In genomic region chr2:157218911-157219310, GRCh38 we compare ENCODE assay signal across 26 cellular contexts.
"Had no signal": no experiment of that assay in that cellular context is flagged by ENCODE, and none has a peak within 500 bp of the region (broad histone marks: within the 10 kb centered on the region; RNA-seq: fewer than 3 reads in every experiment).

No MANE protein-coding gene starts in this region.

- H3K27me3 ChIP-seq: neutrophil, ovary, right lobe of liver, sigmoid colon, stomach, thyroid gland, tibial nerve, upper lobe of left lung, vagina had no signal

- H3K4me1 ChIP-seq: parathyroid adenoma, psoas muscle, right lobe of liver, sigmoid colon, stomach, thyroid gland, tibial nerve, upper lobe of left lung, vagina had no signal

- FAIRE-seq: small intestine, urothelium cell line had no signal

- H3K9me3 ChIP-seq: neutrophil, ovary, psoas muscle, right lobe of liver, sigmoid colon, stomach, thoracic aorta, thyroid gland, tibial nerve, upper lobe of left lung, vagina had no signal

- DNase-seq: nephron progenitor cell; nucleus accumbens; ovary; psoas muscle; right cardiac atrium; right lobe of liver; sigmoid colon; small intestine; stimulated activated CD4-positive, alpha-beta T cell treated with anti-CD3 and anti-CD28 coated beads, Interleukin-15, amount 100 ng/mL, for 24 hours; stimulated activated CD4-positive, alpha-beta T cell treated with anti-CD3 and anti-CD28 coated beads, Interleukin-2, amount 100 ng/mL, for 24 hours; stimulated activated CD4-positive, alpha-beta T cell treated with anti-CD3 and anti-CD28 coated beads, Interleukin-2, amount 100 ng/mL, for 48 hours; stimulated activated CD4-positive, alpha-beta T cell treated with anti-CD3 and anti-CD28 coated beads, Interleukin-4, amount 100 ng/mL, for 24 hours; stimulated activated naive B cell treated with anti-CD40 and anti-IgM and Interleukin-4, amounts not matched to agents 10 μg/mL and 1 μg/mL and 100 μg/mL, for 72 hours; stimulated activated naive CD4-positive, alpha-beta T cell treated with Interleukin-2 at 50 U/mL for 16 hours; stomach; thyroid gland; trophoblast cell; upper lobe of left lung had no signal

- H2AFZ ChIP-seq: parathyroid adenoma had no signal

- H3K27ac ChIP-seq: neutrophil, ovary, parathyroid adenoma, psoas muscle, right lobe of liver, sigmoid colon, stomach, thoracic aorta, thyroid gland, tibial nerve, upper lobe of left lung, vagina had no signal

- H3K79me2 ChIP-seq: parathyroid adenoma had no signal

- H3K9ac ChIP-seq: parathyroid adenoma had no signal

- H3K36me3 ChIP-seq: neutrophil, ovary, right lobe of liver, sigmoid colon, stomach, thoracic aorta, thyroid gland, tibial nerve, upper lobe of left lung, vagina had no signal

- H3K4me3 ChIP-seq: ovary, psoas muscle, right lobe of liver, sigmoid colon, stomach, thoracic aorta, thyroid gland, tibial nerve, upper lobe of left lung, vagina had no signal

- ATAC-seq: natural killer cell treated with Interleukin-12 subunit alpha and Interleukin-12 subunit beta and Interleukin-15 and Interleukin-18, amount 100 ng/mL, for 72 hours; psoas muscle; right cardiac atrium; right lobe of liver; stimulated activated effector memory CD8-positive, alpha-beta T cell treated with anti-CD3 and anti-CD28 coated beads, Interleukin-12 subunit alpha, Interleukin-12 subunit beta, amount 100 ng/mL, for 72 hours; stimulated activated naive B cell treated with anti-CD40 and anti-IgM and Interleukin-4, amounts not matched to agents 10 μg/mL and 1 μg/mL and 100 μg/mL, for 72 hours had no signal
